ENCODE assay signal across 16 cellular contexts in the genomic region with DNA sequence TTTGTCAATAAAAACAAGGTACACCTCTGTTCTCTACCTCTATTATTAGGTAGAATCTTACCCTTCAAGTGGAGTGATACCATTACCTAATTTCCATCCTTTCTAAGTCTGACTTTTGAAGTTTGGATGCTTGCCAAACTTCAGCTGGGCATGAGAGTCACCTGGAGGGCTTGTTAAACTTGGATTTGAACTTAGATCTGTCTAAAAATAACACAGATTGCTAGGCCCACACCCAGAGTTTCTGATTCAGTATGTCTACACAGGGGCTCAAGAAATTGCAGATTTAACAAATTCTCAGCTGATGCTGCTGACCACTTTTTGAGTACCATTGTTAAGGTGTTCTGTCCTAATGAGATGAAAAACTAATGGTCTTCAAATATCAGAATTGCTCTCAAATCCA.
A peak's percentile ranks its signal among the peaks of the same experiment; 100 is the strongest.
DNase-seq lines count a peak whose midpoint lies in the region; ATAC-seq and TF ChIP-seq lines count a peak whose summit lies in the region.
"Had no signal": no experiment of that assay in that cellular context is flagged by ENCODE, and none has a peak within 500 bp of the region (broad histone marks: within the 10 kb centered on the region; RNA-seq: fewer than 3 reads in every experiment).

No MANE protein-coding gene starts in this region.

- no peak for TF ChIP-seq RAD21 in IMR-90 (IDR thresholded peaks at IDR 0.05; ENCODE audit: low read length)

- no peaks in the 10 kb centered on the region for H4K20me1 ChIP-seq in IMR-90 (ENCODE audit: insufficient read depth, low read length)

- no peak overlapping the region for H3K4ac ChIP-seq in IMR-90 (ENCODE audit: low read depth, low read length)

- no peak overlapping the region for H2AK9ac ChIP-seq in IMR-90 (replicated peaks; ENCODE audit: low read depth, low read length, poor library complexity)

- H2AFZ ChIP-seq in IMR-90 (replicated peaks; ENCODE audit: low read length, poor library complexity) = no peak overlapping the region
- H2AFZ ChIP-seq: PC-9 had no signal

- no peaks in the 10 kb centered on the region for H3K9me1 ChIP-seq in IMR-90 (ENCODE audit: insufficient read depth, low read length)

- H3K79me1 ChIP-seq in IMR-90 (ENCODE audit: low read depth in 1 of 2, low read length in 2 of 2) = no peaks in the 10 kb centered on the region

- H3K4me2 ChIP-seq in IMR-90 (ENCODE audit: low read depth, low read length) = no peak overlapping the region
- H3K4me2 ChIP-seq: PC-9 had no signal

- H3K4me1 ChIP-seq in IMR-90 (ENCODE audit: control insufficient read depth, insufficient read depth, low read length) = peaks cover 2% of the 10 kb centered on the region
- H3K4me1 ChIP-seq: BE2C had no signal

- H2BK20ac ChIP-seq in IMR-90 (ENCODE audit: low read depth, low read length) = 0 out of 2 replicates have a peak overlapping the region, but pooled peaks have one; percentile 57

- no peak overlapping the region for H2BK5ac ChIP-seq in IMR-90 (ENCODE audit: low read depth, low read length, poor library complexity, severe bottlenecking)

- dilution Hi-C loops in IMR-90 (cut with HindIII; ENCODE audit: low sequenced_read_pairs, unreplicated experiment) = no loop called here

- DNase-seq in IMR-90 (no peak), NCI-H1105 treated with DMSO at 0.1 percent for 48 hours (lab: John Stamatoyannopoulos, UW) (peak; percentile 87), NCI-H69 (lab: John Stamatoyannopoulos, UW) (peak; percentile 55), myocyte (ENCODE audit: low read depth) (peak; percentile 5)
- no peak for DNase-seq in stimulated activated CD4-positive, alpha-beta T cell treated with anti-CD3 and anti-CD28 coated beads, Interleukin-15, amount 100 ng/mL, for 24 hours
- DNase-seq: BE2C; CD4-positive, alpha-beta memory T cell; NCI-H146; NCI-H2081 treated with DMSO at 0.1 percent for 48 hours; NCI-H510A treated with DMSO at 0.1 percent for 48 hours; PC-9 had no signal

- no peaks in the 10 kb centered on the region for H3K9me3 ChIP-seq in IMR-90 (ENCODE audit: control insufficient read depth, insufficient read depth, low read length)
- H3K9me3 ChIP-seq: BE2C, MG63 had no signal

- intact Hi-C loops in IMR-90 (cut with micrococcal nuclease) = no loop called here

- H4K8ac ChIP-seq in IMR-90 (ENCODE audit: low read depth in 2 of 2, low read length in 2 of 2) = no peak overlapping the region; a peak in 1 of 4 replicates

- POLR2A ChIA-PET in IMR-90 (lab: Charles Lee; ENCODE audit: unreplicated experiment) = no interaction called here

- no peaks in the 10 kb centered on the region for H3K36me3 ChIP-seq in IMR-90 (ENCODE audit: control insufficient read depth, insufficient read depth, low read length)
- H3K36me3 ChIP-seq: BE2C, MG63 had no signal

- TF ChIP-seq CTCF in IMR-90 (conservative IDR thresholded peaks at IDR 0.05; ENCODE audit: low read depth, low read length) = no peak

- CTCF ChIA-PET in IMR-90 (lab: Yijun Ruan, JAX) = interaction anchor here (0.6 to 1.0 kb wide), 2 partner anchors 8 to 211 kb away, joined by 3 to 5 read pairs; no protein-coding TSS in a partner anchor

- H3K27ac ChIP-seq in IMR-90 (ENCODE audit: insufficient read depth, low read length) = no peak overlapping the region
- H3K27ac ChIP-seq: KMS-11, PC-9 had no signal

- H2BK15ac ChIP-seq in IMR-90 (ENCODE audit: low read depth, low read length) = peak overlapping the region; percentile 37; the same call in 1 of the 3 replicates

- H4K91ac ChIP-seq in IMR-90 (ENCODE audit: insufficient read depth, low read depth, low read length) = peak overlapping the region; percentile 12; the same call in 1 of the 2 replicates

- H3K23ac ChIP-seq in IMR-90 (ENCODE audit: low read depth, low read length) = no peak overlapping the region

- H3K4me3 ChIP-seq in IMR-90 (ENCODE audit: insufficient read depth, low read depth, low read length) = no peak overlapping the region
- H3K4me3 ChIP-seq: MG63, PC-9 had no signal

- TF ChIP-seq POLR2A in IMR-90 (IDR thresholded peaks at IDR 0.05; ENCODE audit: low read depth, low read length) = no peak

- H3K14ac ChIP-seq in IMR-90 (replicated peaks; ENCODE audit: low read depth, low read length) = no peak overlapping the region

- no peak overlapping the region for H3K56ac ChIP-seq in IMR-90 (ENCODE audit: extremely low read depth, insufficient read depth, low read length)

- ATAC-seq in IMR-90 (ENCODE audit: low read depth) (0 out of 2 replicates have a peak, but pooled peaks have one; percentile 5), HG03378 (IDR thresholded peaks at IDR 0.05; ENCODE audit: unreplicated experiment) (no peak), HG03565 (IDR thresholded peaks at IDR 0.05; ENCODE audit: unreplicated experiment) (no peak)
- ATAC-seq: Right ventricle myocardium inferior had no signal

- no TSS peak for BruUV-seq in IMR-90 (replicated peaks; lab: Mats Ljungman, UMichigan)

- H4K5ac ChIP-seq in IMR-90 (ENCODE audit: low read depth, low read length) = no peak overlapping the region

- 0 out of 2 replicates have a peak overlapping the region, but pooled peaks have one; percentile 5 for H2BK120ac ChIP-seq in IMR-90 (ENCODE audit: low read depth, low read length)

- no peak overlapping the region for H3K9ac ChIP-seq in IMR-90 (ENCODE audit: low read depth, low read length)
- H3K9ac ChIP-seq: KMS-11 had no signal

- H3K18ac ChIP-seq in IMR-90 (ENCODE audit: low read depth, low read length) = peak overlapping the region; percentile 10; the same call in 1 of the 2 replicates

- no peak overlapping the region for H2AK5ac ChIP-seq in IMR-90 (ENCODE audit: low read depth, low read length)

- H3K27me3 ChIP-seq in IMR-90 (ENCODE audit: control insufficient read depth, insufficient read depth, low read length) = no peaks in the 10 kb centered on the region
- H3K27me3 ChIP-seq: BE2C, MG63 had no signal

- in situ Hi-C loops in IMR-90 (cut with MboI; ENCODE audit: low sequenced_read_pairs) = no loop called here

TF ChIP-seq in IMR-90, 13 proteins besides CTCF, POLR2A, EP300 and RAD21:
- TF ChIP-seq RFX5 (IDR thresholded peaks at IDR 0.05; ENCODE audit: low read depth, low read length) (no peak), BHLHE40 (IDR thresholded peaks at IDR 0.05; ENCODE audit: low read depth, low read length) (no peak), RCOR1 (IDR thresholded peaks at IDR 0.05; ENCODE audit: insufficient replicate concordance, low read length) (no peak), CHD1 (IDR thresholded peaks at IDR 0.05; ENCODE audit: low read depth, low read length) (no peak), MAZ (IDR thresholded peaks at IDR 0.05; ENCODE audit: borderline replicate concordance, low read depth, low read length) (no peak)
TF ChIP-seq in IMR-90: peak in this region for 0.

Comparison
In these comparisons a context has a peak if more than half of its experiments do, and no peak if none do; other contexts are left out.
1. DNase-seq: peak in NCI-H1105 treated with DMSO at 0.1 percent for 48 hours (single experiment), NCI-H69 (single experiment) and myocyte (single experiment); none in IMR-90 (single experiment) and stimulated activated CD4-positive, alpha-beta T cell treated with anti-CD3 and anti-CD28 coated beads, Interleukin-15, amount 100 ng/mL, for 24 hours (single experiment).